In genomic region chr6:112640895-112641294, GRCh38 we compare ENCODE assay signal across 16 cellular contexts.
DNase-seq lines count a peak whose midpoint lies in the region; ATAC-seq and TF ChIP-seq lines count a peak whose summit lies in the region.
"Had no signal": no experiment of that assay in that cellular context is flagged by ENCODE, and none has a peak within 500 bp of the region (broad histone marks: within the 10 kb centered on the region; RNA-seq: fewer than 3 reads in every experiment).

No MANE protein-coding gene starts in this region.

- no TSS peak for BruUV-seq in PC-9 (replicated peaks; lab: Mats Ljungman, UMichigan)

- TF ChIP-seq CTCF in PC-9 (conservative IDR thresholded peaks at IDR 0.05) (no peak), parathyroid adenoma (IDR thresholded peaks at IDR 0.05) (no peak), glutamatergic neuron (IDR thresholded peaks at IDR 0.05; ENCODE audit: partially characterized antibody, unreplicated experiment) (no peak)

- intact Hi-C loops in PC-9 (cut with micrococcal nuclease; ENCODE audit: unreplicated experiment) = no loop called here

- no peaks in the 10 kb centered on the region for H3K4me1 ChIP-seq in PC-9 (replicated peaks; ENCODE audit: insufficient read depth)
- H3K4me1 ChIP-seq in parathyroid adenoma = no peaks in the 10 kb centered on the region

- peak; percentile 91 for DNase-seq in EL
- DNase-seq in PC-9 = no peak
- peak; percentile 23 for DNase-seq in fibroblast of gingiva (ENCODE audit: low read depth)
- DNase-seq in glutamatergic neuron = no peak
- DNase-seq in hippocampal formation (lab: John Stamatoyannopoulos, UW) = no peak
- DNase-seq in NCI-H2029 treated with DMSO at 0.1 percent for 48 hours (lab: John Stamatoyannopoulos, UW) = no peak
- DNase-seq: activated T-cell treated with anti-CD3 and anti-CD28 coated beads, Interleukin-2, amount 50 U/mL, for 4 hours; CD4-positive, CD25-positive, alpha-beta regulatory T cell; effector memory CD8-positive, alpha-beta T cell; GDM1; Karpas-422; NK-92 treated with Interleukin-12 subunit alpha and Interleukin-12 subunit beta, amount 100 ng/mL, for 24 hours; stimulated activated naive CD8-positive, alpha-beta T cell treated with anti-CD3 and anti-CD28 coated beads, Interleukin-15, amount 100 ng/mL, for 72 hours; SW 1271 had no signal

- H3K4me3 Mint-ChIP-seq in glutamatergic neuron (ENCODE audit: unreplicated experiment) = no peak overlapping the region
- H3K4me3 Mint-ChIP-seq: activated T-cell treated with anti-CD3 and anti-CD28 coated beads, Interleukin-2, amount 50 U/mL, for 4 hours; CD4-positive, CD25-positive, alpha-beta regulatory T cell; effector memory CD8-positive, alpha-beta T cell; stimulated activated naive CD8-positive, alpha-beta T cell treated with anti-CD3 and anti-CD28 coated beads, Interleukin-15, amount 100 ng/mL, for 72 hours had no signal

- H3K79me2 ChIP-seq in PC-9 (ENCODE audit: low read depth) = no peaks in the 10 kb centered on the region
- no peaks in the 10 kb centered on the region for H3K79me2 ChIP-seq in parathyroid adenoma

- H3K27me3 ChIP-seq in PC-9 (ENCODE audit: insufficient read depth, low read depth) (no peaks in the 10 kb centered on the region), parathyroid adenoma (ENCODE audit: control insufficient read depth, insufficient read depth, low read length) (no peaks in the 10 kb centered on the region)

- no peak for ATAC-seq in HG02642 (IDR thresholded peaks at IDR 0.05; ENCODE audit: poor library complexity, unreplicated experiment)
- ATAC-seq: activated T-cell treated with anti-CD3 and anti-CD28 coated beads, Interleukin-2, amount 50 U/mL, for 4 hours; effector memory CD8-positive, alpha-beta T cell; stimulated activated naive CD8-positive, alpha-beta T cell treated with anti-CD3 and anti-CD28 coated beads, Interleukin-15, amount 100 ng/mL, for 72 hours had no signal

- H3K4me3 ChIP-seq in PC-9 (no peak overlapping the region), parathyroid adenoma (ENCODE audit: low read depth, low read length) (no peak overlapping the region)

- H3K9me3 ChIP-seq in PC-9 (ENCODE audit: insufficient read depth, low read depth) = peaks cover 3% of the 10 kb centered on the region; the same call in 1 of the 2 replicates
- no peaks in the 10 kb centered on the region for H3K9me3 ChIP-seq in parathyroid adenoma (ENCODE audit: control insufficient read depth, low read length)

- no peaks in the 10 kb centered on the region for H3K27me3 Mint-ChIP-seq in glutamatergic neuron (ENCODE audit: unreplicated experiment)
- H3K27me3 Mint-ChIP-seq: CD4-positive, CD25-positive, alpha-beta regulatory T cell; effector memory CD8-positive, alpha-beta T cell; stimulated activated naive CD8-positive, alpha-beta T cell treated with anti-CD3 and anti-CD28 coated beads, Interleukin-15, amount 100 ng/mL, for 72 hours had no signal

- H2AFZ ChIP-seq in PC-9 (peak overlapping the region; percentile 50; the same call in 1 of the 2 replicates), parathyroid adenoma (peak overlapping the region; percentile 36)

- H3K4me2 ChIP-seq in PC-9 (no peak overlapping the region), parathyroid adenoma (ENCODE audit: low read length) (no peak overlapping the region)

- no peaks in the 10 kb centered on the region for H3K9me3 Mint-ChIP-seq in glutamatergic neuron (ENCODE audit: unreplicated experiment)
- H3K9me3 Mint-ChIP-seq: activated T-cell treated with anti-CD3 and anti-CD28 coated beads, Interleukin-2, amount 50 U/mL, for 4 hours; effector memory CD8-positive, alpha-beta T cell; stimulated activated naive CD8-positive, alpha-beta T cell treated with anti-CD3 and anti-CD28 coated beads, Interleukin-15, amount 100 ng/mL, for 72 hours had no signal

- H3K36me3 Mint-ChIP-seq in glutamatergic neuron (ENCODE audit: unreplicated experiment) = no peaks in the 10 kb centered on the region
- H3K36me3 Mint-ChIP-seq: CD4-positive, CD25-positive, alpha-beta regulatory T cell had no signal

- POLR2A ChIA-PET in PC-9 (lab: Charles Lee; ENCODE audit: unreplicated experiment) = no interaction called here

- no peak overlapping the region for H3K9ac ChIP-seq in parathyroid adenoma

- no peaks in the 10 kb centered on the region for H3K36me3 ChIP-seq in PC-9 (ENCODE audit: low read depth)
- H3K36me3 ChIP-seq in parathyroid adenoma (ENCODE audit: control insufficient read depth, insufficient read depth, low read length) = no peaks in the 10 kb centered on the region

- H3K9me2 ChIP-seq in PC-9 (ENCODE audit: insufficient read depth) = peaks cover 5% of the 10 kb centered on the region; the same call in 1 of the 2 replicates

- H3F3A ChIP-seq in PC-9 (ENCODE audit: insufficient read depth, low read depth) = no peaks in the 10 kb centered on the region

- no peaks in the 10 kb centered on the region for H3K4me1 Mint-ChIP-seq in glutamatergic neuron (ENCODE audit: low read depth, unreplicated experiment)
- H3K4me1 Mint-ChIP-seq: CD4-positive, CD25-positive, alpha-beta regulatory T cell; stimulated activated naive CD8-positive, alpha-beta T cell treated with anti-CD3 and anti-CD28 coated beads, Interleukin-15, amount 100 ng/mL, for 72 hours had no signal

- no peak overlapping the region for H3K27ac ChIP-seq in PC-9
- no peak overlapping the region for H3K27ac ChIP-seq in parathyroid adenoma

- CTCF ChIA-PET in PC-9 (lab: Charles Lee) = no interaction called here

- H4K20me1 ChIP-seq in PC-9 (ENCODE audit: insufficient read depth) = no peaks in the 10 kb centered on the region

- no peak overlapping the region for H3K27ac Mint-ChIP-seq in glutamatergic neuron (ENCODE audit: unreplicated experiment)
- H3K27ac Mint-ChIP-seq: CD4-positive, CD25-positive, alpha-beta regulatory T cell; effector memory CD8-positive, alpha-beta T cell; stimulated activated naive CD8-positive, alpha-beta T cell treated with anti-CD3 and anti-CD28 coated beads, Interleukin-15, amount 100 ng/mL, for 72 hours had no signal

Comparison
In these comparisons a context has a peak if more than half of its experiments do, and no peak if none do; other contexts are left out.
1. DNase-seq: peak in EL (single experiment) and fibroblast of gingiva (single experiment); none in PC-9 (0 of 2), glutamatergic neuron (single experiment), hippocampal formation (0 of 2) and NCI-H2029 treated with DMSO at 0.1 percent for 48 hours (single experiment).